ENCODE assay signal across 17 cellular contexts in the genomic region with DNA sequence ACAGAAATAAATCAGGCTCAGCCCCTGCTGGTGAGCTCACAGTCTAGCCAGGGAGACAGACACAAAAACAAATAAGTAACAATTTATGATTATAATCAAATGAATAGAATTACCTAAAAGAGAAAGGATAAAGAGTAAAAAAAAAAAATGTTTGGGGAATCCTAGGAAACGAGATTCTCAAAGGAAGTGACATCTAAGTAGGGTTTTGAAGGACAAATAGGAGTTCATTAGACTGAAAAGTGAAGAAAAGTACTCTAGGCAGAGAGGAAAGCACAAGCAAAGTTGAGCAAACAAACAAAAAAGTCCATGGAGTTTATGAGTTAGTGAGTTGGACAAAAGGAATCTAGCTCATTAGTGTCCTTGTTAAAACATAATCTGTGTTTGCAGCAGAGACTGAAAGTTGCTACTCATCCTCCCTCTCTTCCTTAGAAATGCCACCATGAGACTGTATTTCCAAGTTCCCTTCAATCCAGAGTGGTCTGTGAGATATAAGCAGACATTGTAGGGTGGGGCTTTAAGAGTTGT.
A peak's percentile ranks its signal among the peaks of the same experiment; 100 is the strongest.
DNase-seq lines count a peak whose midpoint lies in the region; ATAC-seq and TF ChIP-seq lines count a peak whose summit lies in the region.
"Had no signal": no experiment of that assay in that cellular context is flagged by ENCODE, and none has a peak within 500 bp of the region (broad histone marks: within the 10 kb centered on the region; RNA-seq: fewer than 3 reads in every experiment).

No MANE protein-coding gene starts in this region.

- no peaks in the 10 kb centered on the region for H3K79me2 ChIP-seq in MM.1S (ENCODE audit: low read length)

- no peaks in the 10 kb centered on the region for H3F3A ChIP-seq in MM.1S (ENCODE audit: insufficient read depth, low read length)

- DNase-seq in Caki2 (ENCODE audit: low read depth), result peak; percentile 2
- no peak for DNase-seq in LNCaP clone FGC (ENCODE audit: low read depth)
- peak; percentile 22 for DNase-seq in kidney tubule cell (ENCODE audit: low spot score)
- peak; percentile 20 for DNase-seq in renal cortical epithelial cell (ENCODE audit: low read depth)
- DNase-seq in MM.1S, result no peak
- DNase-seq in Right ventricle myocardium superior, result no peak
- DNase-seq: 8988T; Calu3; CD4-positive, alpha-beta memory T cell; DMS79 treated with DMSO at 0.1 percent for 48 hours; EL had no signal

- H3K4me1 ChIP-seq in MM.1S (ENCODE audit: low read length), result no peaks in the 10 kb centered on the region
- H3K4me1 ChIP-seq: HAP-1 had no signal

- H3K9me2 ChIP-seq in MM.1S (replicated peaks; ENCODE audit: insufficient read depth, low read length), result no peaks in the 10 kb centered on the region

- H4K20me1 ChIP-seq in MM.1S (ENCODE audit: insufficient read depth, low read length), result no peaks in the 10 kb centered on the region
- H4K20me1 ChIP-seq: BLaER1 had no signal

- no peak overlapping the region for H3K27ac ChIP-seq in MM.1S (ENCODE audit: low read length)
- H3K27ac ChIP-seq: BLaER1, GM23248, HL-60 had no signal

- no peaks in the 10 kb centered on the region for H3K9me3 ChIP-seq in MM.1S (replicated peaks; ENCODE audit: insufficient read depth, low read length)
- H3K9me3 ChIP-seq: BLaER1, HAP-1 had no signal

- no peaks in the 10 kb centered on the region for H3K36me3 ChIP-seq in MM.1S (replicated peaks; ENCODE audit: insufficient read depth, low read length)
- H3K36me3 ChIP-seq: BLaER1, HAP-1 had no signal

- H3K27me3 ChIP-seq in MM.1S (replicated peaks; ENCODE audit: insufficient read depth, low read length), result no peaks in the 10 kb centered on the region
- H3K27me3 ChIP-seq: BLaER1 had no signal

- TF ChIP-seq CTCF in LNCaP clone FGC (IDR thresholded peaks at IDR 0.05; ENCODE audit: control insufficient read depth, extremely low read depth, insufficient read depth), result peak; percentile 15; the same call in 1 of the 2 replicates
- no peak for TF ChIP-seq CTCF in MM.1S (IDR thresholded peaks at IDR 0.05; ENCODE audit: low read length)

- intact Hi-C loops in Right ventricle myocardium superior (cut with DNase I), result no loop called here

- H3K4me2 ChIP-seq in MM.1S (ENCODE audit: low read depth, low read length), result no peak overlapping the region
- H3K4me2 ChIP-seq: BLaER1 had no signal

- H3K4me3 ChIP-seq in LNCaP clone FGC (ENCODE audit: low read depth, low read length) (no peak overlapping the region), MM.1S (ENCODE audit: low read length) (no peak overlapping the region)
- H3K4me3 ChIP-seq: BLaER1, GM12878, GM23248, HAP-1 had no signal

- in situ Hi-C loops in Caki2 (cut with HindIII; ENCODE audit: low pct_unique_long_range_greater_than_20kb, low sequenced_read_pairs), result no loop called here

- no peak overlapping the region for H3K9ac ChIP-seq in MM.1S (ENCODE audit: low read length)
- H3K9ac ChIP-seq: BLaER1, GM23248 had no signal

- H2AFZ ChIP-seq in MM.1S (ENCODE audit: low read length), result no peak overlapping the region
- H2AFZ ChIP-seq: GM23248 had no signal

- ATAC-seq in GM21423 (IDR thresholded peaks at IDR 0.05; ENCODE audit: unreplicated experiment) (no peak), Right ventricle myocardium superior (ENCODE audit: poor library complexity) (no peak)
- ATAC-seq: GM12878 had no signal

Comparison
In these comparisons a context has a peak if more than half of its experiments do, and no peak if none do; other contexts are left out.
1. DNase-seq: peak in Caki2 (single experiment), kidney tubule cell (single experiment) and renal cortical epithelial cell (single experiment); none in LNCaP clone FGC (single experiment), MM.1S (single experiment) and Right ventricle myocardium superior (single experiment).